Comparison of ENCODE assay signal across 19 cellular contexts in genomic region chr3:38587548-38588131, GRCh38.
DNase-seq lines count a peak whose midpoint lies in the region; ATAC-seq and TF ChIP-seq lines count a peak whose summit lies in the region.
"Had no signal": no experiment of that assay in that cellular context is flagged by ENCODE, and none has a peak within 500 bp of the region (broad histone marks: within the 10 kb centered on the region; RNA-seq: fewer than 3 reads in every experiment).

No MANE protein-coding gene starts in this region.

- H2AFZ ChIP-seq in neuronal stem cell (ENCODE audit: low read length): no peak overlapping the region
- H2AFZ ChIP-seq: GM23338 had no signal

- H3K36me3 ChIP-seq in neuronal stem cell (replicated peaks in 1 of 2; ENCODE audit: control insufficient read depth in 2 of 2, insufficient read depth in 2 of 2, low read length in 2 of 2) (no peaks in the 10 kb centered on the region), vagina (no peaks in the 10 kb centered on the region)
- H3K36me3 ChIP-seq: thoracic aorta had no signal

- no peak overlapping the region for H2BK12ac ChIP-seq in neuronal stem cell (ENCODE audit: low read length)

- H3K4me3 ChIP-seq in dorsolateral prefrontal cortex: no peak overlapping the region
- H3K4me3 ChIP-seq in neuronal stem cell (ENCODE audit: low read length in 2 of 2): no peak overlapping the region
- H3K4me3 ChIP-seq in vagina: no peak overlapping the region
- H3K4me3 ChIP-seq: GM23338, thoracic aorta had no signal

- H2AK5ac ChIP-seq in neuronal stem cell (ENCODE audit: low read depth, low read length): no peak overlapping the region

- DNase-seq in cardiac septum (ENCODE audit: low spot score) (peak; percentile 62), Right ventricle myocardium inferior (ENCODE audit: missing footprints) (no peak), dorsolateral prefrontal cortex (peak in 6 of 10 donors; percentile 0 to 32 (median 14)), neuronal stem cell (ENCODE audit: low spot score) (no peak), vagina (ENCODE audit: extremely low spot score in 2 of 2) (peak; percentile 67 to 91), hypothalamus (lab: John Stamatoyannopoulos, UW) (no peak), DMS53 treated with DMSO at 0.1 percent for 48 hours (lab: John Stamatoyannopoulos, UW; ENCODE audit: unreplicated experiment) (no peak)
- DNase-seq: activated CD4-positive, alpha-beta T cell treated with anti-CD3 and anti-CD28 coated beads, Interleukin-2, amount 50 U/mL, for 48 hours; caudate nucleus; CD4-positive, alpha-beta memory T cell; DMS79 treated with DMSO at 0.1 percent for 48 hours; effector CD8-positive, alpha-beta T cell; NCI-H187; NCI-H345; RPMI8226 had no signal

- H3K9ac ChIP-seq in neuronal stem cell (ENCODE audit: low read depth, low read length, poor library complexity): no peak overlapping the region

- H2BK5ac ChIP-seq in neuronal stem cell (ENCODE audit: low read length): no peak overlapping the region

- H4K91ac ChIP-seq in neuronal stem cell (ENCODE audit: low read depth, low read length, poor library complexity): no peak overlapping the region

- H3K27me3 ChIP-seq in dorsolateral prefrontal cortex (no peaks in the 10 kb centered on the region), neuronal stem cell (ENCODE audit: control insufficient read depth in 3 of 3, insufficient read depth in 3 of 3, low read depth in 1 of 3, low read length in 3 of 3) (peaks cover 0 to 32% (median 2%) of the 10 kb centered on the region in 3 experiments), vagina (no peaks in the 10 kb centered on the region)

- TF ChIP-seq POLR2A in vagina (IDR thresholded peaks at IDR 0.05): no peak

- no peak overlapping the region for H2BK15ac ChIP-seq in neuronal stem cell (ENCODE audit: low read length)

- WGBS in neuronal stem cell (ENCODE audit: extremely low coverage in 2 of 2, insufficient read length in 2 of 2, insufficient replicate concordance in 1 of 2), 2 donors: no CpG with 5 or more reads among the region's 7 CpGs

- no peak overlapping the region for H2BK120ac ChIP-seq in neuronal stem cell (ENCODE audit: low read depth, low read length)

- H3K27ac ChIP-seq in dorsolateral prefrontal cortex: no peak overlapping the region
- no peak overlapping the region for H3K27ac ChIP-seq in neuronal stem cell (replicated peaks; ENCODE audit: low read length)
- no peak overlapping the region for H3K27ac ChIP-seq in vagina
- H3K27ac ChIP-seq: thoracic aorta had no signal

- peak overlapping the region; percentile 12 for H3K18ac ChIP-seq in neuronal stem cell (ENCODE audit: low read length)

- H3K9me3 ChIP-seq in neuronal stem cell (replicated peaks in 1 of 2; ENCODE audit: control insufficient read depth in 2 of 2, insufficient read depth in 1 of 2, low read depth in 1 of 2, low read length in 2 of 2): no peaks in the 10 kb centered on the region
- no peaks in the 10 kb centered on the region for H3K9me3 ChIP-seq in vagina
- H3K9me3 ChIP-seq: thoracic aorta had no signal

- no peak overlapping the region for H3K4me2 ChIP-seq in neuronal stem cell (ENCODE audit: insufficient read depth, low read length, poor library complexity, severe bottlenecking)
- H3K4me2 ChIP-seq: GM23338 had no signal

- H3K4ac ChIP-seq in neuronal stem cell (ENCODE audit: low read length): no peak overlapping the region

- intact Hi-C loops in cardiac septum (cut with DNase I): no loop called here
- intact Hi-C loops in Right ventricle myocardium inferior (cut with DNase I): no loop called here
- intact Hi-C loops in dorsolateral prefrontal cortex (cut with DNase I): no loop called here
- intact Hi-C loops in vagina (cut with DNase I): no loop called here

- no peak overlapping the region for H3K14ac ChIP-seq in neuronal stem cell (ENCODE audit: low read length)

- H3K23ac ChIP-seq in neuronal stem cell (ENCODE audit: low read depth, low read length, poor library complexity): peak overlapping the region; percentile 59

- H3K4me1 ChIP-seq in neuronal stem cell (ENCODE audit: control insufficient read depth in 2 of 2, insufficient read depth in 1 of 2, low read depth in 1 of 2, low read length in 2 of 2) (no peaks in the 10 kb centered on the region), vagina (peaks cover 6% of the 10 kb centered on the region)

- TF ChIP-seq CTCF in dorsolateral prefrontal cortex (IDR thresholded peaks at IDR 0.05 in 54 of 56, conservative IDR thresholded peaks at IDR 0.05 in 2 of 56; ENCODE audit: low read depth in 1 of 56, partially characterized antibody in 56 of 56) (no peak), vagina (IDR thresholded peaks at IDR 0.05) (no peak)

- H4K8ac ChIP-seq in neuronal stem cell (ENCODE audit: low read depth, low read length): no peak overlapping the region

- H3K79me1 ChIP-seq in neuronal stem cell (ENCODE audit: low read depth, low read length): no peaks in the 10 kb centered on the region

- ATAC-seq in Right ventricle myocardium inferior (no peak), HG03521 (IDR thresholded peaks at IDR 0.05; ENCODE audit: unreplicated experiment) (no peak)
- ATAC-seq: GM23338; naive thymus-derived CD8-positive, alpha-beta T cell had no signal

Comparison
In these comparisons a context has a peak if more than half of its experiments do, and no peak if none do; other contexts are left out.
1. DNase-seq: peak in cardiac septum (single experiment), dorsolateral prefrontal cortex (6 of 10) and vagina (2 of 2); none in Right ventricle myocardium inferior (single experiment), neuronal stem cell (single experiment), hypothalamus (0 of 51) and DMS53 treated with DMSO at 0.1 percent for 48 hours (single experiment).